In the genomic region with DNA sequence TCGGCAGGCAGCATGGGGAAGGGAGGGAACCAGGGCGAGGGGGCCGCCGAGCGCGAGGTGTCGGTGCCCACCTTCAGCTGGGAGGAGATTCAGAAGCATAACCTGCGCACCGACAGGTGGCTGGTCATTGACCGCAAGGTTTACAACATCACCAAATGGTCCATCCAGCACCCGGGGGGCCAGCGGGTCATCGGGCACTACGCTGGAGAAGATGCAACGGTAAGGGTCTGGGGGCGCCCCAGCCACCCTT, we compare ENCODE assay signal across 1 cellular context.
TF ChIP-seq lines count a peak whose summit lies in the region.

No MANE protein-coding gene starts in this region.

TF ChIP-seq in HepG2, 621 proteins besides CTCF, POLR2A, EP300 and RAD21 (continued from another document and continues in another):
- TF ChIP-seq, protein P1, sequence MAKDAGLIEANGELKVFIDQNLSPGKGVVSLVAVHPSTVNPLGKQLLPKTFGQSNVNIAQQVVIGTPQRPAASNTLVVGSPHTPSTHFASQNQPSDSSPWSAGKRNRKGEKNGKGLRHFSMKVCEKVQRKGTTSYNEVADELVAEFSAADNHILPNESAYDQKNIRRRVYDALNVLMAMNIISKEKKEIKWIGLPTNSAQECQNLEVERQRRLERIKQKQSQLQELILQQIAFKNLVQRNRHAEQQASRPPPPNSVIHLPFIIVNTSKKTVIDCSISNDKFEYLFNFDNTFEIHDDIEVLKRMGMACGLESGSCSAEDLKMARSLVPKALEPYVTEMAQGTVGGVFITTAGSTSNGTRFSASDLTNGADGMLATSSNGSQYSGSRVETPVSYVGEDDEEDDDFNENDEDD (CRISPR knock-in tag; IDR thresholded peaks at IDR 0.05; ENCODE audit: borderline replicate concordance): 0 out of 2 replicates have a peak, but pooled peaks have one; percentile 6
- TF ChIP-seq RBM22 (optimal IDR thresholded peaks at IDR 0.05; ENCODE audit: low read length) (no peak), ZSCAN29 (CRISPR knock-in tag; conservative IDR thresholded peaks at IDR 0.05) (no peak), ZSCAN25 (CRISPR knock-in tag; IDR thresholded peaks at IDR 0.05) (no peak), SRSF1 (optimal IDR thresholded peaks at IDR 0.05; ENCODE audit: low read depth, low read length) (no peak), ZBTB38 (CRISPR knock-in tag; IDR thresholded peaks at IDR 0.05) (no peak), ZNF263 (CRISPR knock-in tag; IDR thresholded peaks at IDR 0.05) (no peak), KLF15 (CRISPR knock-in tag; IDR thresholded peaks at IDR 0.05; ENCODE audit: borderline replicate concordance) (no peak), ZNF124 (CRISPR knock-in tag; IDR thresholded peaks at IDR 0.05) (no peak), NRL (CRISPR knock-in tag; IDR thresholded peaks at IDR 0.05; ENCODE audit: borderline replicate concordance) (0 out of 2 replicates have a peak, but pooled peaks have one; percentile 34), MAFF (IDR thresholded peaks at IDR 0.05; ENCODE audit: low read depth, low read length) (no peak), ZNF552 (CRISPR knock-in tag; IDR thresholded peaks at IDR 0.05; ENCODE audit: borderline replicate concordance) (no peak), CAMTA2 (CRISPR knock-in tag; IDR thresholded peaks at IDR 0.05; ENCODE audit: borderline replicate concordance) (0 out of 2 replicates have a peak, but pooled peaks have one; percentile 75), SP1 (IDR thresholded peaks at IDR 0.05) (no peak), SP1 (CRISPR knock-in tag; IDR thresholded peaks at IDR 0.05) (0 out of 2 replicates have a peak, but pooled peaks have one; percentile 10), ZNF207 (IDR thresholded peaks at IDR 0.05; ENCODE audit: borderline replicate concordance) (no peak), TRIM24 (CRISPR knock-in tag; IDR thresholded peaks at IDR 0.05) (no peak), RCOR2 (CRISPR knock-in tag; IDR thresholded peaks at IDR 0.05) (no peak), DR1 (CRISPR knock-in tag; IDR thresholded peaks at IDR 0.05) (no peak), ZNF629 (CRISPR knock-in tag; conservative IDR thresholded peaks at IDR 0.05) (no peak), MBD4 (IDR thresholded peaks at IDR 0.05; ENCODE audit: borderline replicate concordance, low read length) (no peak), NCOA2 (CRISPR knock-in tag; IDR thresholded peaks at IDR 0.05) (0 out of 2 replicates have a peak, but pooled peaks have one; percentile 26), NR2F1 (CRISPR knock-in tag; IDR thresholded peaks at IDR 0.05) (no peak), KLF12 (CRISPR knock-in tag; IDR thresholded peaks at IDR 0.05; ENCODE audit: borderline replicate concordance) (no peak), AHR (CRISPR knock-in tag; IDR thresholded peaks at IDR 0.05) (0 out of 2 replicates have a peak, but pooled peaks have one; percentile 6)
- TF ChIP-seq, protein P2, sequence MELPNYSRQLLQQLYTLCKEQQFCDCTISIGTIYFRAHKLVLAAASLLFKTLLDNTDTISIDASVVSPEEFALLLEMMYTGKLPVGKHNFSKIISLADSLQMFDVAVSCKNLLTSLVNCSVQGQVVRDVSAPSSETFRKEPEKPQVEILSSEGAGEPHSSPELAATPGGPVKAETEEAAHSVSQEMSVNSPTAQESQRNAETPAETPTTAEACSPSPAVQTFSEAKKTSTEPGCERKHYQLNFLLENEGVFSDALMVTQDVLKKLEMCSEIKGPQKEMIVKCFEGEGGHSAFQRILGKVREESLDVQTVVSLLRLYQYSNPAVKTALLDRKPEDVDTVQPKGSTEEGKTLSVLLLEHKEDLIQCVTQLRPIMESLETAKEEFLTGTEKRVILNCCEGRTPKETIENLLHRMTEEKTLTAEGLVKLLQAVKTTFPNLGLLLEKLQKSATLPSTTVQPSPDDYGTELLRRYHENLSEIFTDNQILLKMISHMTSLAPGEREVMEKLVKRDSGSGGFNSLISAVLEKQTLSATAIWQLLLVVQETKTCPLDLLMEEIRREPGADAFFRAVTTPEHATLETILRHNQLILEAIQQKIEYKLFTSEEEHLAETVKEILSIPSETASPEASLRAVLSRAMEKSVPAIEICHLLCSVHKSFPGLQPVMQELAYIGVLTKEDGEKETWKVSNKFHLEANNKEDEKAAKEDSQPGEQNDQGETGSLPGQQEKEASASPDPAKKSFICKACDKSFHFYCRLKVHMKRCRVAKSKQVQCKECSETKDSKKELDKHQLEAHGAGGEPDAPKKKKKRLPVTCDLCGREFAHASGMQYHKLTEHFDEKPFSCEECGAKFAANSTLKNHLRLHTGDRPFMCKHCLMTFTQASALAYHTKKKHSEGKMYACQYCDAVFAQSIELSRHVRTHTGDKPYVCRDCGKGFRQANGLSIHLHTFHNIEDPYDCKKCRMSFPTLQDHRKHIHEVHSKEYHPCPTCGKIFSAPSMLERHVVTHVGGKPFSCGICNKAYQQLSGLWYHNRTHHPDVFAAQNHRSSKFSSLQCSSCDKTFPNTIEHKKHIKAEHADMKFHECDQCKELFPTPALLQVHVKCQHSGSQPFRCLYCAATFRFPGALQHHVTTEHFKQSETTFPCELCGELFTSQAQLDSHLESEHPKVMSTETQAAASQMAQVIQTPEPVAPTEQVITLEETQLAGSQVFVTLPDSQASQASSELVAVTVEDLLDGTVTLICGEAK (IDR thresholded peaks at IDR 0.05): no peak
- TF ChIP-seq, protein P2 (CRISPR knock-in tag; IDR thresholded peaks at IDR 0.05): peak; percentile 71; the same call in 1 of the 2 replicates
- TF ChIP-seq, protein P3, sequence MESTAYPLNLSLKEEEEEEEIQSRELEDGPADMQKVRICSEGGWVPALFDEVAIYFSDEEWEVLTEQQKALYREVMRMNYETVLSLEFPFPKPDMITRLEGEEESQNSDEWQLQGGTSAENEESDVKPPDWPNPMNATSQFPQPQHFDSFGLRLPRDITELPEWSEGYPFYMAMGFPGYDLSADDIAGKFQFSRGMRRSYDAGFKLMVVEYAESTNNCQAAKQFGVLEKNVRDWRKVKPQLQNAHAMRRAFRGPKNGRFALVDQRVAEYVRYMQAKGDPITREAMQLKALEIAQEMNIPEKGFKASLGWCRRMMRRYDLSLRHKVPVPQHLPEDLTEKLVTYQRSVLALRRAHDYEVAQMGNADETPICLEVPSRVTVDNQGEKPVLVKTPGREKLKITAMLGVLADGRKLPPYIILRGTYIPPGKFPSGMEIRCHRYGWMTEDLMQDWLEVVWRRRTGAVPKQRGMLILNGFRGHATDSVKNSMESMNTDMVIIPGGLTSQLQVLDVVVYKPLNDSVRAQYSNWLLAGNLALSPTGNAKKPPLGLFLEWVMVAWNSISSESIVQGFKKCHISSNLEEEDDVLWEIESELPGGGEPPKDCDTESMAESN (CRISPR knock-in tag; conservative IDR thresholded peaks at IDR 0.05): no peak
- TF ChIP-seq, protein P4, sequence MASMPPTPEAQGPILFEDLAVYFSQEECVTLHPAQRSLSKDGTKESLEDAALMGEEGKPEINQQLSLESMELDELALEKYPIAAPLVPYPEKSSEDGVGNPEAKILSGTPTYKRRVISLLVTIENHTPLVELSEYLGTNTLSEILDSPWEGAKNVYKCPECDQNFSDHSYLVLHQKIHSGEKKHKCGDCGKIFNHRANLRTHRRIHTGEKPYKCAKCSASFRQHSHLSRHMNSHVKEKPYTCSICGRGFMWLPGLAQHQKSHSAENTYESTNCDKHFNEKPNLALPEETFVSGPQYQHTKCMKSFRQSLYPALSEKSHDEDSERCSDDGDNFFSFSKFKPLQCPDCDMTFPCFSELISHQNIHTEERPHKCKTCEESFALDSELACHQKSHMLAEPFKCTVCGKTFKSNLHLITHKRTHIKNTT (CRISPR knock-in tag; IDR thresholded peaks at IDR 0.05): no peak
- TF ChIP-seq, protein P5, sequence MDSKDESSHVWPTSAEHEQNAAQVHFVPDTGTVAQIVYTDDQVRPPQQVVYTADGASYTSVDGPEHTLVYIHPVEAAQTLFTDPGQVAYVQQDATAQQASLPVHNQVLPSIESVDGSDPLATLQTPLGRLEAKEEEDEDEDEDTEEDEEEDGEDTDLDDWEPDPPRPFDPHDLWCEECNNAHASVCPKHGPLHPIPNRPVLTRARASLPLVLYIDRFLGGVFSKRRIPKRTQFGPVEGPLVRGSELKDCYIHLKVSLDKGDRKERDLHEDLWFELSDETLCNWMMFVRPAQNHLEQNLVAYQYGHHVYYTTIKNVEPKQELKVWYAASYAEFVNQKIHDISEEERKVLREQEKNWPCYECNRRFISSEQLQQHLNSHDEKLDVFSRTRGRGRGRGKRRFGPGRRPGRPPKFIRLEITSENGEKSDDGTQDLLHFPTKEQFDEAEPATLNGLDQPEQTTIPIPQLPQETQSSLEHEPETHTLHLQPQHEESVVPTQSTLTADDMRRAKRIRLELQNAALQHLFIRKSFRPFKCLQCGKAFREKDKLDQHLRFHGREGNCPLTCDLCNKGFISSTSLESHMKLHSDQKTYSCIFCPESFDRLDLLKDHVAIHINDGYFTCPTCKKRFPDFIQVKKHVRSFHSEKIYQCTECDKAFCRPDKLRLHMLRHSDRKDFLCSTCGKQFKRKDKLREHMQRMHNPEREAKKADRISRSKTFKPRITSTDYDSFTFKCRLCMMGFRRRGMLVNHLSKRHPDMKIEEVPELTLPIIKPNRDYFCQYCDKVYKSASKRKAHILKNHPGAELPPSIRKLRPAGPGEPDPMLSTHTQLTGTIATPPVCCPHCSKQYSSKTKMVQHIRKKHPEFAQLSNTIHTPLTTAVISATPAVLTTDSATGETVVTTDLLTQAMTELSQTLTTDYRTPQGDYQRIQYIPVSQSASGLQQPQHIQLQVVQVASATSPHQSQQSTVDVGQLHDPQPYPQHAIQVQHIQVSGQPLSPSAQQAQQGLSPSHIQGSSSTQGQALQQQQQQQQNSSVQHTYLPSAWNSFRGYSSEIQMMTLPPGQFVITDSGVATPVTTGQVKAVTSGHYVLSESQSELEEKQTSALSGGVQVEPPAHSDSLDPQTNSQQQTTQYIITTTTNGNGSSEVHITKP (CRISPR knock-in tag; IDR thresholded peaks at IDR 0.05; ENCODE audit: low read depth): no peak
- TF ChIP-seq, protein P6, sequence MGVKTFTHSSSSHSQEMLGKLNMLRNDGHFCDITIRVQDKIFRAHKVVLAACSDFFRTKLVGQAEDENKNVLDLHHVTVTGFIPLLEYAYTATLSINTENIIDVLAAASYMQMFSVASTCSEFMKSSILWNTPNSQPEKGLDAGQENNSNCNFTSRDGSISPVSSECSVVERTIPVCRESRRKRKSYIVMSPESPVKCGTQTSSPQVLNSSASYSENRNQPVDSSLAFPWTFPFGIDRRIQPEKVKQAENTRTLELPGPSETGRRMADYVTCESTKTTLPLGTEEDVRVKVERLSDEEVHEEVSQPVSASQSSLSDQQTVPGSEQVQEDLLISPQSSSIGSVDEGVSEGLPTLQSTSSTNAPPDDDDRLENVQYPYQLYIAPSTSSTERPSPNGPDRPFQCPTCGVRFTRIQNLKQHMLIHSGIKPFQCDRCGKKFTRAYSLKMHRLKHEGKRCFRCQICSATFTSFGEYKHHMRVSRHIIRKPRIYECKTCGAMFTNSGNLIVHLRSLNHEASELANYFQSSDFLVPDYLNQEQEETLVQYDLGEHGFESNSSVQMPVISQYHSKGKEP (CRISPR knock-in tag; IDR thresholded peaks at IDR 0.05): no peak
